12 cellular contexts compared by ENCODE assay signal in genomic region chr14:24280797-24281460, GRCh38. TPM values are rescaled to one million over a fixed set of nuclear protein-coding genes. Genes with fewer than 3 reads are reported as not detected.
A peak's percentile ranks its signal among the peaks of the same experiment; 100 is the strongest.
DNase-seq lines count a peak whose midpoint lies in the region; ATAC-seq and TF ChIP-seq lines count a peak whose summit lies in the region.
"Had no signal": no experiment of that assay in that cellular context is flagged by ENCODE, and none has a peak within 500 bp of the region (broad histone marks: within the 10 kb centered on the region; RNA-seq: fewer than 3 reads in every experiment).

No MANE protein-coding gene starts in this region.

- intact Hi-C loops in Right ventricle myocardium inferior (cut with DNase I) (no loop called here), cardiac septum (cut with DNase I) (no loop called here)

- no peak for TF ChIP-seq CTCF in fibroblast of the aortic adventitia (IDR thresholded peaks at IDR 0.05; ENCODE audit: insufficient read depth, low read length)

- no peak overlapping the region for H3K4me3 ChIP-seq in fibroblast of the aortic adventitia (ENCODE audit: low read depth, low read length)

- peak; percentile 26 for DNase-seq in Right ventricle myocardium inferior (ENCODE audit: missing footprints)
- no peak for DNase-seq in cardiac septum (ENCODE audit: low spot score)
- peak; percentile 57 for DNase-seq in fibroblast of the aortic adventitia (ENCODE audit: low read depth)
- DNase-seq in stromal cell of bone marrow (ENCODE audit: low read depth) = peak; percentile 54
- no peak for DNase-seq in dedifferentiated amniotic fluid mesenchymal stem cell (ENCODE audit: extremely low spot score)
- DNase-seq in COLO829 (ENCODE audit: low spot score) = no peak
- DNase-seq: activated CD4-positive, CD25-positive, alpha-beta regulatory T cell treated with anti-CD3 and anti-CD28 coated beads, Interleukin-2, amount 50 U/mL, for 72 hours; activated T-cell treated with anti-CD3 and anti-CD28 coated beads, Interleukin-2, amount 50 U/mL, for 1 hour; aorta; NCI-H187; NCI-H526 treated with DMSO at 0.1 percent for 48 hours; stimulated activated CD4-positive, alpha-beta T cell treated with anti-CD3 and anti-CD28 coated beads, Interleukin-2, amount 100 ng/mL, for 24 hours had no signal

- peak; percentile 38 for ATAC-seq in Right ventricle myocardium inferior

RNA-seq across cellular contexts. Expression of gene RABGGTA, which starts 9.5 kb away (rescaled TPM):
- total RNA-seq in Right ventricle myocardium inferior (21.5 TPM), cardiac septum (13.3 TPM), fibroblast of the aortic adventitia (ENCODE audit: low replicate concordance) (21.2 and 26.7 TPM in 2 replicates)

RNA-seq across cellular contexts. Expression of gene TGM1, which starts 18.0 kb away (rescaled TPM):
- total RNA-seq in Right ventricle myocardium inferior (1.1 TPM), cardiac septum (0.48 TPM), fibroblast of the aortic adventitia (ENCODE audit: low replicate concordance) (0.36 and 6.1 TPM in 2 replicates)

RNA-seq across cellular contexts. Expression of gene DHRS1, which starts 18.7 kb away (rescaled TPM):
- total RNA-seq in Right ventricle myocardium inferior = 8.3 TPM
- total RNA-seq in cardiac septum = 8.5 TPM
- total RNA-seq in fibroblast of the aortic adventitia (ENCODE audit: low replicate concordance) = 8.7 and 20.7 TPM in 2 replicates

RNA-seq across cellular contexts. Expression of gene NOP9, which starts 18.7 kb away (rescaled TPM):
- total RNA-seq in Right ventricle myocardium inferior (23.0 TPM), cardiac septum (28.3 TPM), fibroblast of the aortic adventitia (ENCODE audit: low replicate concordance) (16.4 and 19.6 TPM in 2 replicates)

RNA-seq across cellular contexts. Expression of gene CIDEB, which starts 26.8 kb away (rescaled TPM):
- total RNA-seq in Right ventricle myocardium inferior (4.3 TPM), cardiac septum (2.4 TPM), fibroblast of the aortic adventitia (ENCODE audit: low replicate concordance) (1.9 and 4.2 TPM in 2 replicates)

Comparison
In these comparisons a context has a peak if more than half of its experiments do, and no peak if none do; other contexts are left out.
1. DNase-seq: peak in Right ventricle myocardium inferior (single experiment), fibroblast of the aortic adventitia (single experiment) and stromal cell of bone marrow (single experiment); none in cardiac septum (single experiment), dedifferentiated amniotic fluid mesenchymal stem cell (single experiment) and COLO829 (single experiment).